19 cellular contexts compared by ENCODE assay signal in the genomic region with DNA sequence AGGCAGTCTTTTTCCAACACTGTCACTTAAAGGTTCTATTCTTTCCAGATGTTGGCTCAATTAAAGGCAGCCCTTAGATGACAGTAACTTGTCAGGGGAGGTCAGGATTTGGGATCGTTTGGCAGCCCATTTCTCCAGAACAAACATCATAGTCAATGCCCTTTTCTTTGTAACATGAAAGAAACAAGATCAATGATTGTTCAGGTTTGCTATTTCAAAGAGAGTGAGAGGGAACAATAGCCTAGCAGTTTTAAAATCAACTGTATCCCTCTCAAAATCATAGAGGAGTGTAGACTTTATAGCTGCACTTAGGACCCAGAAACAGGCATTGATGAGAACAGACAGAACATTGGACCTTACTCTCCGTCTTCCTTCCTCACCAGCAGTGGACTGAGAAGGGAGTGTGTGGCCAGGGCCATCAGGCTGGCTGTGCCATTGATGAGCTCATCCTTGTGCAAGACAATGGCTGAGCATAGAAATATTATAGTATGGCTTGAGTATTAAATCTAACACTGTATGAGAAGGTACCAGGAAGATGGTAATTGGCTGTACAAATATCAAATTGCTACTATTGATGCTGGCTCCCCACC.
A peak's percentile ranks its signal among the peaks of the same experiment; 100 is the strongest.
DNase-seq lines count a peak whose midpoint lies in the region; ATAC-seq and TF ChIP-seq lines count a peak whose summit lies in the region.
"Had no signal": no experiment of that assay in that cellular context is flagged by ENCODE, and none has a peak within 500 bp of the region (broad histone marks: within the 10 kb centered on the region; RNA-seq: fewer than 3 reads in every experiment).

No MANE protein-coding gene starts in this region.

- H3K36me3 ChIP-seq in left ventricle myocardium inferior (no peaks in the 10 kb centered on the region), mucosa of descending colon (ENCODE audit: low read depth) (no peaks in the 10 kb centered on the region)
- H3K36me3 ChIP-seq: BLaER1 treated with 17β-estradiol and CSF1 and Interleukin-3, amounts not matched to agents 10 nM and 100 nM had no signal

- H3K4me3 Mint-ChIP-seq in stimulated activated effector memory CD8-positive, alpha-beta T cell treated with anti-CD3 and anti-CD28 coated beads, Interleukin-12 subunit alpha, Interleukin-12 subunit beta, amount 100 ng/mL, for 72 hours = no peak overlapping the region
- H3K4me3 Mint-ChIP-seq: B cell; CD4-positive, alpha-beta T cell; CD8-positive, alpha-beta T cell had no signal

- no peaks in the 10 kb centered on the region for H3K4me1 Mint-ChIP-seq in stimulated activated effector memory CD8-positive, alpha-beta T cell treated with anti-CD3 and anti-CD28 coated beads, Interleukin-12 subunit alpha, Interleukin-12 subunit beta, amount 100 ng/mL, for 72 hours
- H3K4me1 Mint-ChIP-seq: B cell had no signal

- peaks cover 73% of the 10 kb centered on the region for H3K4me1 ChIP-seq in left ventricle myocardium inferior
- no peaks in the 10 kb centered on the region for H3K4me1 ChIP-seq in mucosa of descending colon (ENCODE audit: low read depth)
- H3K4me1 ChIP-seq: A549; BLaER1 treated with 17β-estradiol and CSF1 and Interleukin-3, amounts not matched to agents 10 nM and 100 nM; Caco-2 had no signal

- H3K9me3 Mint-ChIP-seq in stimulated activated effector memory CD8-positive, alpha-beta T cell treated with anti-CD3 and anti-CD28 coated beads, Interleukin-12 subunit alpha, Interleukin-12 subunit beta, amount 100 ng/mL, for 72 hours = no peaks in the 10 kb centered on the region
- H3K9me3 Mint-ChIP-seq: CD4-positive, alpha-beta T cell; CD8-positive, alpha-beta T cell had no signal

- TF ChIP-seq CTCF in left ventricle myocardium inferior (IDR thresholded peaks at IDR 0.05; ENCODE audit: borderline replicate concordance) (no peak), mucosa of descending colon (IDR thresholded peaks at IDR 0.05) (no peak)

- no peak for DNase-seq in left ventricle myocardium inferior
- DNase-seq in left cardiac atrium = no peak
- peak; percentile 15 for DNase-seq in NCI-H69 (lab: John Stamatoyannopoulos, UW)
- no peak for DNase-seq in mucosa of descending colon
- no peak for DNase-seq in stimulated activated effector memory CD8-positive, alpha-beta T cell treated with anti-CD3 and anti-CD28 coated beads, Interleukin-12 subunit alpha, Interleukin-12 subunit beta, amount 100 ng/mL, for 72 hours (ENCODE audit: low spot score in 2 of 2)
- no peak for DNase-seq in dedifferentiated amniotic fluid mesenchymal stem cell (ENCODE audit: extremely low spot score)
- DNase-seq in inferior parietal cortex (ENCODE audit: extremely low spot score) = no peak
- DNase-seq: AML-193; Caco-2; Calu3; CD4-positive, alpha-beta T cell; CD8-positive, alpha-beta T cell; DMS79 treated with DMSO at 0.1 percent for 48 hours; GF-D8 had no signal

- peak overlapping the region; percentile 15 for H3K27ac ChIP-seq in left ventricle myocardium inferior (replicated peaks)
- H3K27ac ChIP-seq: 22Rv1; A549; BLaER1 treated with 17β-estradiol and CSF1 and Interleukin-3, amounts not matched to agents 10 nM and 100 nM; C4-2B had no signal

- H3K4me3 ChIP-seq in left ventricle myocardium inferior = no peak overlapping the region
- no peak overlapping the region for H3K4me3 ChIP-seq in mucosa of descending colon
- H3K4me3 ChIP-seq: A549; BLaER1 treated with 17β-estradiol and CSF1 and Interleukin-3, amounts not matched to agents 10 nM and 100 nM had no signal

- no peak overlapping the region for H3K27ac Mint-ChIP-seq in stimulated activated effector memory CD8-positive, alpha-beta T cell treated with anti-CD3 and anti-CD28 coated beads, Interleukin-12 subunit alpha, Interleukin-12 subunit beta, amount 100 ng/mL, for 72 hours
- H3K27ac Mint-ChIP-seq: B cell; CD4-positive, alpha-beta T cell; CD8-positive, alpha-beta T cell had no signal

- ATAC-seq in left cardiac atrium (no peak), mucosa of descending colon (peak; percentile 57)
- peak; percentile 24 for ATAC-seq in stimulated activated effector memory CD8-positive, alpha-beta T cell treated with anti-CD3 and anti-CD28 coated beads, Interleukin-12 subunit alpha, Interleukin-12 subunit beta, amount 100 ng/mL, for 72 hours
- ATAC-seq: A549; CD8-positive, alpha-beta T cell had no signal

- intact Hi-C loops in left ventricle myocardium inferior (cut with micrococcal nuclease) = no loop called here
- intact Hi-C loops in left cardiac atrium (cut with DNase I) = loop anchor here in 1 of 2 donors (5.0 kb wide), 1 partner anchor 53 kb away; a partner anchor contains a TSS
- intact Hi-C loops in mucosa of descending colon (cut with DNase I, micrococcal nuclease) = no loop called here

- H3K9me3 ChIP-seq in left ventricle myocardium inferior (replicated peaks) = no peaks in the 10 kb centered on the region
- H3K9me3 ChIP-seq in mucosa of descending colon = no peaks in the 10 kb centered on the region
- H3K9me3 ChIP-seq: A549; BLaER1 treated with 17β-estradiol and CSF1 and Interleukin-3, amounts not matched to agents 10 nM and 100 nM; Caco-2 had no signal

- no peaks in the 10 kb centered on the region for H3K27me3 ChIP-seq in left ventricle myocardium inferior (ENCODE audit: low read depth)
- H3K27me3 ChIP-seq: BLaER1 treated with 17β-estradiol and CSF1 and Interleukin-3, amounts not matched to agents 10 nM and 100 nM had no signal

- H3K36me3 Mint-ChIP-seq in stimulated activated effector memory CD8-positive, alpha-beta T cell treated with anti-CD3 and anti-CD28 coated beads, Interleukin-12 subunit alpha, Interleukin-12 subunit beta, amount 100 ng/mL, for 72 hours = no peaks in the 10 kb centered on the region
- H3K36me3 Mint-ChIP-seq: CD8-positive, alpha-beta T cell had no signal

Comparison
In these comparisons a context has a peak if more than half of its experiments do, and no peak if none do; other contexts are left out.
1. ATAC-seq: peak in mucosa of descending colon (single experiment) and stimulated activated effector memory CD8-positive, alpha-beta T cell treated with anti-CD3 and anti-CD28 coated beads, Interleukin-12 subunit alpha, Interleukin-12 subunit beta, amount 100 ng/mL, for 72 hours (single experiment); none in left cardiac atrium (0 of 2).